ENCODE assay signal across 1 cellular context in genomic region chr12:95634622-95635621, GRCh38.
TF ChIP-seq lines count a peak whose summit lies in the region.

No MANE protein-coding gene starts in this region.

TF ChIP-seq in HepG2, 621 proteins besides CTCF, POLR2A, EP300 and RAD21 (continued from another document and continues in another):
- TF ChIP-seq BCL3 (CRISPR knock-in tag; IDR thresholded peaks at IDR 0.05): no peak
- peak; percentile 45; the same call in 1 of the 2 replicates for TF ChIP-seq NCOA2 (CRISPR knock-in tag; IDR thresholded peaks at IDR 0.05)
- 0 out of 2 replicates have a peak, but pooled peaks have one; percentile 71 for TF ChIP-seq ZNF430 (CRISPR knock-in tag; IDR thresholded peaks at IDR 0.05)
- TF ChIP-seq ZNF891 (CRISPR knock-in tag; IDR thresholded peaks at IDR 0.05): no peak
- peak; percentile 82; the same call in 1 of the 2 replicates for TF ChIP-seq ETV5 (CRISPR knock-in tag; IDR thresholded peaks at IDR 0.05; ENCODE audit: borderline replicate concordance)
- no peak for TF ChIP-seq ZNF136 (CRISPR knock-in tag; IDR thresholded peaks at IDR 0.05; ENCODE audit: low read depth)
- TF ChIP-seq, protein P1, sequence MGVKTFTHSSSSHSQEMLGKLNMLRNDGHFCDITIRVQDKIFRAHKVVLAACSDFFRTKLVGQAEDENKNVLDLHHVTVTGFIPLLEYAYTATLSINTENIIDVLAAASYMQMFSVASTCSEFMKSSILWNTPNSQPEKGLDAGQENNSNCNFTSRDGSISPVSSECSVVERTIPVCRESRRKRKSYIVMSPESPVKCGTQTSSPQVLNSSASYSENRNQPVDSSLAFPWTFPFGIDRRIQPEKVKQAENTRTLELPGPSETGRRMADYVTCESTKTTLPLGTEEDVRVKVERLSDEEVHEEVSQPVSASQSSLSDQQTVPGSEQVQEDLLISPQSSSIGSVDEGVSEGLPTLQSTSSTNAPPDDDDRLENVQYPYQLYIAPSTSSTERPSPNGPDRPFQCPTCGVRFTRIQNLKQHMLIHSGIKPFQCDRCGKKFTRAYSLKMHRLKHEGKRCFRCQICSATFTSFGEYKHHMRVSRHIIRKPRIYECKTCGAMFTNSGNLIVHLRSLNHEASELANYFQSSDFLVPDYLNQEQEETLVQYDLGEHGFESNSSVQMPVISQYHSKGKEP (CRISPR knock-in tag; IDR thresholded peaks at IDR 0.05): no peak
- TF ChIP-seq, protein P2, sequence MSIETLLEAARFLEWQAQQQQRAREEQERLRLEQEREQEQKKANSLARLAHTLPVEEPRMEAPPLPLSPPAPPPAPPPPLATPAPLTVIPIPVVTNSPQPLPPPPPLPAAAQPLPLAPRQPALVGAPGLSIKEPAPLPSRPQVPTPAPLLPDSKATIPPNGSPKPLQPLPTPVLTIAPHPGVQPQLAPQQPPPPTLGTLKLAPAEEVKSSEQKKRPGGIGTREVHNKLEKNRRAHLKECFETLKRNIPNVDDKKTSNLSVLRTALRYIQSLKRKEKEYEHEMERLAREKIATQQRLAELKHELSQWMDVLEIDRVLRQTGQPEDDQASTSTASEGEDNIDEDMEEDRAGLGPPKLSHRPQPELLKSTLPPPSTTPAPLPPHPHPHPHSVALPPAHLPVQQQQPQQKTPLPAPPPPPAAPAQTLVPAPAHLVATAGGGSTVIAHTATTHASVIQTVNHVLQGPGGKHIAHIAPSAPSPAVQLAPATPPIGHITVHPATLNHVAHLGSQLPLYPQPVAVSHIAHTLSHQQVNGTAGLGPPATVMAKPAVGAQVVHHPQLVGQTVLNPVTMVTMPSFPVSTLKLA (IDR thresholded peaks at IDR 0.05): no peak
- TF ChIP-seq LBX2 (CRISPR knock-in tag; IDR thresholded peaks at IDR 0.05; ENCODE audit: borderline replicate concordance): no peak
- no peak for TF ChIP-seq NPAS2 (CRISPR knock-in tag; IDR thresholded peaks at IDR 0.05; ENCODE audit: borderline replicate concordance)
- no peak for TF ChIP-seq JUNB (CRISPR knock-in tag; IDR thresholded peaks at IDR 0.05; ENCODE audit: borderline replicate concordance)
- TF ChIP-seq ZNF75D (CRISPR knock-in tag; IDR thresholded peaks at IDR 0.05; ENCODE audit: borderline replicate concordance): no peak
- no peak for TF ChIP-seq ZNF512 (CRISPR knock-in tag; IDR thresholded peaks at IDR 0.05)
- no peak for TF ChIP-seq ZBTB1 (CRISPR knock-in tag; IDR thresholded peaks at IDR 0.05; ENCODE audit: borderline replicate concordance)
- TF ChIP-seq ZFY (CRISPR knock-in tag; IDR thresholded peaks at IDR 0.05): no peak
- no peak for TF ChIP-seq HNRNPK (IDR thresholded peaks at IDR 0.05; ENCODE audit: low read depth, low read length, poor library complexity, severe bottlenecking)
- no peak for TF ChIP-seq ZNF629 (CRISPR knock-in tag; conservative IDR thresholded peaks at IDR 0.05)
- TF ChIP-seq ATF7-NPFF (CRISPR knock-in tag; IDR thresholded peaks at IDR 0.05; ENCODE audit: low read depth): no peak
- TF ChIP-seq, protein P3, sequence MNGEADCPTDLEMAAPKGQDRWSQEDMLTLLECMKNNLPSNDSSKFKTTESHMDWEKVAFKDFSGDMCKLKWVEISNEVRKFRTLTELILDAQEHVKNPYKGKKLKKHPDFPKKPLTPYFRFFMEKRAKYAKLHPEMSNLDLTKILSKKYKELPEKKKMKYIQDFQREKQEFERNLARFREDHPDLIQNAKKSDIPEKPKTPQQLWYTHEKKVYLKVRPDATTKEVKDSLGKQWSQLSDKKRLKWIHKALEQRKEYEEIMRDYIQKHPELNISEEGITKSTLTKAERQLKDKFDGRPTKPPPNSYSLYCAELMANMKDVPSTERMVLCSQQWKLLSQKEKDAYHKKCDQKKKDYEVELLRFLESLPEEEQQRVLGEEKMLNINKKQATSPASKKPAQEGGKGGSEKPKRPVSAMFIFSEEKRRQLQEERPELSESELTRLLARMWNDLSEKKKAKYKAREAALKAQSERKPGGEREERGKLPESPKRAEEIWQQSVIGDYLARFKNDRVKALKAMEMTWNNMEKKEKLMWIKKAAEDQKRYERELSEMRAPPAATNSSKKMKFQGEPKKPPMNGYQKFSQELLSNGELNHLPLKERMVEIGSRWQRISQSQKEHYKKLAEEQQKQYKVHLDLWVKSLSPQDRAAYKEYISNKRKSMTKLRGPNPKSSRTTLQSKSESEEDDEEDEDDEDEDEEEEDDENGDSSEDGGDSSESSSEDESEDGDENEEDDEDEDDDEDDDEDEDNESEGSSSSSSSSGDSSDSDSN (CRISPR knock-in tag; IDR thresholded peaks at IDR 0.05): no peak
- no peak for TF ChIP-seq ZNF10 (CRISPR knock-in tag; IDR thresholded peaks at IDR 0.05; ENCODE audit: borderline replicate concordance, low read depth)
- no peak for TF ChIP-seq MTF2 (CRISPR knock-in tag; IDR thresholded peaks at IDR 0.05; ENCODE audit: borderline replicate concordance)
- no peak for TF ChIP-seq GLI4 (CRISPR knock-in tag; IDR thresholded peaks at IDR 0.05; ENCODE audit: borderline replicate concordance)
- TF ChIP-seq CHD2 (IDR thresholded peaks at IDR 0.05; ENCODE audit: low read depth, low read length): no peak
- TF ChIP-seq RBAK (CRISPR knock-in tag; IDR thresholded peaks at IDR 0.05): no peak
- TF ChIP-seq FOXM1 (CRISPR knock-in tag; IDR thresholded peaks at IDR 0.05): no peak
- no peak for TF ChIP-seq ZNF451 (CRISPR knock-in tag; IDR thresholded peaks at IDR 0.05)
- no peak for TF ChIP-seq ZNF335 (CRISPR knock-in tag; IDR thresholded peaks at IDR 0.05)
- TF ChIP-seq, protein P4, sequence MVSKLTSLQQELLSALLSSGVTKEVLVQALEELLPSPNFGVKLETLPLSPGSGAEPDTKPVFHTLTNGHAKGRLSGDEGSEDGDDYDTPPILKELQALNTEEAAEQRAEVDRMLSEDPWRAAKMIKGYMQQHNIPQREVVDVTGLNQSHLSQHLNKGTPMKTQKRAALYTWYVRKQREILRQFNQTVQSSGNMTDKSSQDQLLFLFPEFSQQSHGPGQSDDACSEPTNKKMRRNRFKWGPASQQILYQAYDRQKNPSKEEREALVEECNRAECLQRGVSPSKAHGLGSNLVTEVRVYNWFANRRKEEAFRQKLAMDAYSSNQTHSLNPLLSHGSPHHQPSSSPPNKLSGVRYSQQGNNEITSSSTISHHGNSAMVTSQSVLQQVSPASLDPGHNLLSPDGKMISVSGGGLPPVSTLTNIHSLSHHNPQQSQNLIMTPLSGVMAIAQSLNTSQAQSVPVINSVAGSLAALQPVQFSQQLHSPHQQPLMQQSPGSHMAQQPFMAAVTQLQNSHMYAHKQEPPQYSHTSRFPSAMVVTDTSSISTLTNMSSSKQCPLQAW (CRISPR knock-in tag; IDR thresholded peaks at IDR 0.05): peak; percentile 68
- no peak for TF ChIP-seq XBP1 (CRISPR knock-in tag; IDR thresholded peaks at IDR 0.05)
- no peak for TF ChIP-seq KMT2A (CRISPR knock-in tag; IDR thresholded peaks at IDR 0.05)
- TF ChIP-seq ZNF234 (CRISPR knock-in tag; conservative IDR thresholded peaks at IDR 0.05): no peak
- no peak for TF ChIP-seq SKIL (CRISPR knock-in tag; IDR thresholded peaks at IDR 0.05; ENCODE audit: borderline replicate concordance)
- TF ChIP-seq GMEB2 (CRISPR knock-in tag; IDR thresholded peaks at IDR 0.05; ENCODE audit: low read depth): no peak
- no peak for TF ChIP-seq ZNF784 (CRISPR knock-in tag; IDR thresholded peaks at IDR 0.05; ENCODE audit: borderline replicate concordance)
- peak; percentile 38; the same call in 1 of the 2 replicates for TF ChIP-seq KDM1A (CRISPR knock-in tag; IDR thresholded peaks at IDR 0.05)
- no peak for TF ChIP-seq ARHGAP35 (CRISPR knock-in tag; IDR thresholded peaks at IDR 0.05; ENCODE audit: borderline replicate concordance)
- peak; percentile 84 for TF ChIP-seq HDAC2 (CRISPR knock-in tag; IDR thresholded peaks at IDR 0.05)
- no peak for TF ChIP-seq POLR2AphosphoS2 (IDR thresholded peaks at IDR 0.05; ENCODE audit: low read depth, low read length)
- no peak for TF ChIP-seq HOXA5 (CRISPR knock-in tag; IDR thresholded peaks at IDR 0.05)
- TF ChIP-seq, protein P5, sequence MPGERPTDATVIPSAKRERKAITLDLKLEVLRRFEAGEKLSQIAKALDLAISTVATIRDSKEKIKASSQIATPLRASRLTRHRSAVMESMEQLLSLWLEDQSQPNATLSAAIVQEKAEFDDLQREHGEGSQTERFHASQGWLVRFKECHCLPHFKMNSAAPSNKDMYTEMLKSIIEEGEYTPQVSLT (CRISPR knock-in tag; IDR thresholded peaks at IDR 0.05; ENCODE audit: borderline replicate concordance, low read depth): no peak
- TF ChIP-seq SPEN (CRISPR knock-in tag; IDR thresholded peaks at IDR 0.05; ENCODE audit: low read depth): no peak
- TF ChIP-seq, protein P6, sequence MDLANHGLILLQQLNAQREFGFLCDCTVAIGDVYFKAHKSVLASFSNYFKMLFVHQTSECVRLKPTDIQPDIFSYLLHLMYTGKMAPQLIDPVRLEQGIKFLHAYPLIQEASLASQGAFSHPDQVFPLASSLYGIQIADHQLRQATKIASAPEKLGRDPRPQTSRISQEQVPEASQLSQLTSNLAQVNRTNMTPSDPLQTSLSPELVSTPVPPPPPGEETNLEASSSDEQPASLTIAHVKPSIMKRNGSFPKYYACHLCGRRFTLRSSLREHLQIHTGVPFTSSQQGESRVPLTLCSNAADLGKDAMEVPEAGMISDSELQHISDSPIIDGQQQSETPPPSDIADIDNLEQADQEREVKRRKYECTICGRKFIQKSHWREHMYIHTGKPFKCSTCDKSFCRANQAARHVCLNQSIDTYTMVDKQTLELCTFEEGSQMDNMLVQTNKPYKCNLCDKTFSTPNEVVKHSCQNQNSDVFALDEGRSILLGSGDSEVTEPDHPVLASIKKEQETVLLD (CRISPR knock-in tag; IDR thresholded peaks at IDR 0.05; ENCODE audit: low read depth): no peak
- TF ChIP-seq STAG1 (CRISPR knock-in tag; IDR thresholded peaks at IDR 0.05): no peak
- peak; percentile 71 for TF ChIP-seq GATAD2A (CRISPR knock-in tag; IDR thresholded peaks at IDR 0.05)
- 0 out of 2 replicates have a peak, but pooled peaks have one; percentile 50 for TF ChIP-seq ZNF878 (CRISPR knock-in tag; IDR thresholded peaks at IDR 0.05)
- peak; percentile 28; the same call in 1 of the 2 replicates for TF ChIP-seq NFIC (IDR thresholded peaks at IDR 0.05; ENCODE audit: low read length)
- no peak for TF ChIP-seq ELF4 (CRISPR knock-in tag; IDR thresholded peaks at IDR 0.05; ENCODE audit: borderline replicate concordance)
- TF ChIP-seq ZNF883 (CRISPR knock-in tag; IDR thresholded peaks at IDR 0.05; ENCODE audit: not compliant biosample characterization): no peak
